ENCODE assay signal across 17 cellular contexts in the genomic region with DNA sequence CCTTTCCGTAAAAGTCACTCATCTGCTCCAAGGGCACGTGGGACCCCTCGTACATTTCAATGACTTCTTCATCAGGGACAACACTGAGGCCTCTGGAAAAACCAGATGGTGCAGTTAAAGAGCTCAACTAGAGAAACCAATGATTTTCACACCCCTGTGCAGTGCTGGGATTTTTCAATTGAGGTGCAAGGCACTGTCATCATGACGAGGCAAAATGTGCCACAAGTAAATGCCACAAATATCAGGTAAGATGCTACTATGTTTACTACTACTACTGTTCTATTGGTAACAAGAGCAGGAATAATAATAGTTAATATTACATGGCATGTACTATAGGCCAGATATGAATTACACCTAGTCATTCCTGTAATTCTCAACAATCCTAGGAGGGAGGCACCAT. TPM values are rescaled to one million over a fixed set of nuclear protein-coding genes. Genes with fewer than 3 reads are reported as not detected.
DNase-seq lines count a peak whose midpoint lies in the region; ATAC-seq and TF ChIP-seq lines count a peak whose summit lies in the region.
"Had no signal": no experiment of that assay in that cellular context is flagged by ENCODE, and none has a peak within 500 bp of the region (broad histone marks: within the 10 kb centered on the region; RNA-seq: fewer than 3 reads in every experiment).

No MANE protein-coding gene starts in this region.

- ATAC-seq in GM23338 (no peak), thoracic aorta (ENCODE audit: insufficient number of reproducible peaks, low FRiP score, low read depth) (no peak), HG03025 (IDR thresholded peaks at IDR 0.05; ENCODE audit: low FRiP score, unreplicated experiment) (no peak)

- no peaks in the 10 kb centered on the region for H3K36me3 ChIP-seq in GM23338 (ENCODE audit: insufficient read depth)
- peaks cover 36 to 53% of the 10 kb centered on the region in 2 donors for H3K36me3 ChIP-seq in ascending aorta
- H3K36me3 ChIP-seq in mesenchymal stem cell (ENCODE audit: control insufficient read depth in 1 of 2, insufficient read depth in 2 of 2, low read depth in 1 of 2, low read length in 2 of 2), result peaks cover 13 to 32% of the 10 kb centered on the region in 2 experiments
- peaks cover 38% of the 10 kb centered on the region for H3K36me3 ChIP-seq in thoracic aorta

- no peak overlapping the region for H2BK12ac ChIP-seq in mesenchymal stem cell (ENCODE audit: low read length in 2 of 2)

- 98% methylated on average over 3 of the region's 4 CpGs for WGBS in mesenchymal stem cell

- H3K18ac ChIP-seq in mesenchymal stem cell (ENCODE audit: low read depth in 1 of 2, low read length in 2 of 2), result no peak overlapping the region

- intact Hi-C loops in ascending aorta (cut with DNase I), result no loop called here

- H3K27me3 ChIP-seq in GM23338 (ENCODE audit: insufficient read depth) (no peaks in the 10 kb centered on the region), ascending aorta (no peaks in the 10 kb centered on the region), mesenchymal stem cell (ENCODE audit: control insufficient read depth in 1 of 2, insufficient read depth in 1 of 2, low read length in 2 of 2) (no peaks in the 10 kb centered on the region), thoracic aorta (replicated peaks; ENCODE audit: insufficient read depth) (no peaks in the 10 kb centered on the region)
- H3K27me3 ChIP-seq: BLaER1, SJCRH30 had no signal

- peaks cover 40% of the 10 kb centered on the region for H3K36me3 Mint-ChIP-seq in GM23338 (ENCODE audit: low read depth)
- H3K36me3 Mint-ChIP-seq in activated T-cell treated with anti-CD3 and anti-CD28 coated beads, Interleukin-2, amount 50 U/mL, for 24 hours (ENCODE audit: low read depth), result peaks cover 77% of the 10 kb centered on the region

- H3K27ac ChIP-seq in GM23338 (ENCODE audit: low read depth), result no peak overlapping the region
- peak overlapping the region; percentile 56 to 82 for H3K27ac ChIP-seq in ascending aorta
- no peak overlapping the region for H3K27ac ChIP-seq in mesenchymal stem cell (ENCODE audit: low read length, poor library complexity, severe bottlenecking)
- peak overlapping the region; percentile 69 to 75 for H3K27ac ChIP-seq in thoracic aorta
- H3K27ac ChIP-seq: BLaER1, KMS-11, SJCRH30 had no signal

- H2AK5ac ChIP-seq in mesenchymal stem cell (ENCODE audit: low read length, severe bottlenecking), result peak overlapping the region; percentile 76

- no peak overlapping the region for H4K8ac ChIP-seq in mesenchymal stem cell (ENCODE audit: low read length)

- H3K4me1 Mint-ChIP-seq in GM23338, result peaks cover 22% of the 10 kb centered on the region
- H3K4me1 Mint-ChIP-seq in activated T-cell treated with anti-CD3 and anti-CD28 coated beads, Interleukin-2, amount 50 U/mL, for 24 hours (ENCODE audit: low read depth), result peaks cover 2% of the 10 kb centered on the region
- H3K4me1 Mint-ChIP-seq: CD4-positive, alpha-beta memory T cell had no signal

- H3F3A ChIP-seq in GM23338 (replicated peaks; ENCODE audit: low read depth), result no peaks in the 10 kb centered on the region

- H3K9me3 Mint-ChIP-seq in GM23338, result no peaks in the 10 kb centered on the region
- peaks cover 3% of the 10 kb centered on the region for H3K9me3 Mint-ChIP-seq in activated T-cell treated with anti-CD3 and anti-CD28 coated beads, Interleukin-2, amount 50 U/mL, for 24 hours
- H3K9me3 Mint-ChIP-seq: CD4-positive, alpha-beta memory T cell had no signal

- H3K27me3 Mint-ChIP-seq in GM23338 (ENCODE audit: insufficient read depth, low read depth, poor library complexity), result peaks cover 3% of the 10 kb centered on the region
- no peaks in the 10 kb centered on the region for H3K27me3 Mint-ChIP-seq in activated T-cell treated with anti-CD3 and anti-CD28 coated beads, Interleukin-2, amount 50 U/mL, for 24 hours
- H3K27me3 Mint-ChIP-seq: CD4-positive, alpha-beta memory T cell had no signal

- H3K23ac ChIP-seq in mesenchymal stem cell (ENCODE audit: low read length in 2 of 2), result no peak overlapping the region

- no peak overlapping the region for H4K91ac ChIP-seq in mesenchymal stem cell (ENCODE audit: low read length)

- no peak overlapping the region for H2BK15ac ChIP-seq in mesenchymal stem cell (ENCODE audit: low read depth, poor library complexity, severe bottlenecking)

- H2AFZ ChIP-seq in GM23338 (no peak overlapping the region), mesenchymal stem cell (ENCODE audit: low read depth, low read length) (no peak overlapping the region)

- no peak overlapping the region for H3K14ac ChIP-seq in mesenchymal stem cell (ENCODE audit: low read length in 2 of 2)

- H3K79me1 ChIP-seq in mesenchymal stem cell (replicated peaks; ENCODE audit: low read length, poor library complexity, severe bottlenecking), result peaks cover 22% of the 10 kb centered on the region

- H3K4me3 ChIP-seq in GM23338 (no peak overlapping the region), ascending aorta (no peak overlapping the region), mesenchymal stem cell (ENCODE audit: insufficient read depth in 1 of 2, low read depth in 1 of 2, low read length in 2 of 2) (no peak overlapping the region), thoracic aorta (no peak overlapping the region)
- H3K4me3 ChIP-seq: BLaER1, SJCRH30 had no signal

- DNase-seq in GM23338 (ENCODE audit: low spot score) (no peak), ascending aorta (ENCODE audit: low spot score in 2 of 2) (no peak), mesenchymal stem cell (no peak), thoracic aorta (ENCODE audit: low spot score) (no peak), DMS153 (lab: John Stamatoyannopoulos, UW) (no peak), NCI-H1694 (lab: John Stamatoyannopoulos, UW) (no peak)
- DNase-seq in activated T-cell treated with anti-CD3 and anti-CD28 coated beads, Interleukin-2, amount 50 U/mL, for 24 hours, result no peak
- DNase-seq: Calu3; CD4-positive, alpha-beta memory T cell; MV-4-11; NCI-H187; NCI-H345; NCI-H526; SJCRH30 had no signal

- H2BK5ac ChIP-seq in mesenchymal stem cell (ENCODE audit: low read depth, low read length, poor library complexity, severe bottlenecking), result no peak overlapping the region

- H3K9ac ChIP-seq in mesenchymal stem cell (ENCODE audit: low read length), result no peak overlapping the region
- H3K9ac ChIP-seq: BLaER1, KMS-11 had no signal

- no peak overlapping the region for H3K4me2 ChIP-seq in GM23338
- no peak overlapping the region for H3K4me2 ChIP-seq in mesenchymal stem cell (ENCODE audit: low read length, poor library complexity, severe bottlenecking)
- H3K4me2 ChIP-seq: BLaER1, KMS-11 had no signal

- H3K4me1 ChIP-seq in GM23338 (ENCODE audit: insufficient read depth) (peaks cover 11% of the 10 kb centered on the region; the same call in 1 of the 2 replicates), ascending aorta (peaks cover 3 to 24% of the 10 kb centered on the region in 2 donors), mesenchymal stem cell (ENCODE audit: control insufficient read depth, insufficient read depth, low read depth, low read length) (peaks cover 19% of the 10 kb centered on the region), thoracic aorta (ENCODE audit: control insufficient read depth in 1 of 2, low read depth in 2 of 2) (peaks cover 20 to 37% of the 10 kb centered on the region in 2 donors)

- no peak overlapping the region for H2BK120ac ChIP-seq in mesenchymal stem cell (ENCODE audit: low read depth, low read length)

- H3K9me3 ChIP-seq in ascending aorta, result no peaks in the 10 kb centered on the region
- no peaks in the 10 kb centered on the region for H3K9me3 ChIP-seq in mesenchymal stem cell (ENCODE audit: control insufficient read depth, low read length)
- H3K9me3 ChIP-seq in thoracic aorta, result no peaks in the 10 kb centered on the region
- H3K9me3 ChIP-seq: BLaER1, SJCRH30 had no signal

- no peaks in the 10 kb centered on the region for H4K20me1 ChIP-seq in GM23338 (replicated peaks; ENCODE audit: insufficient read depth)
- H4K20me1 ChIP-seq: BLaER1 had no signal

- no peak overlapping the region for H3K4ac ChIP-seq in mesenchymal stem cell (ENCODE audit: low read depth in 1 of 2, low read length in 2 of 2)

- H3K27ac Mint-ChIP-seq in GM23338, result peak overlapping the region; percentile 77
- no peak overlapping the region for H3K27ac Mint-ChIP-seq in activated T-cell treated with anti-CD3 and anti-CD28 coated beads, Interleukin-2, amount 50 U/mL, for 24 hours
- H3K27ac Mint-ChIP-seq: CD4-positive, alpha-beta memory T cell had no signal

- no peaks in the 10 kb centered on the region for H3K9me2 ChIP-seq in GM23338 (ENCODE audit: insufficient read depth)

- no peaks in the 10 kb centered on the region; the same call in 1 of the 2 replicates for H3K79me2 ChIP-seq in GM23338 (replicated peaks; ENCODE audit: insufficient read depth)

- no peak overlapping the region for H3K4me3 Mint-ChIP-seq in GM23338
- no peak overlapping the region for H3K4me3 Mint-ChIP-seq in activated T-cell treated with anti-CD3 and anti-CD28 coated beads, Interleukin-2, amount 50 U/mL, for 24 hours

- no peak for TF ChIP-seq CTCF in GM23338 (conservative IDR thresholded peaks at IDR 0.05; ENCODE audit: low read depth in 2 of 2)
- no peak for TF ChIP-seq CTCF in ascending aorta (IDR thresholded peaks at IDR 0.05)
- TF ChIP-seq CTCF in thoracic aorta (IDR thresholded peaks at IDR 0.05), result no peak

RNA-seq across cellular contexts. Expression of a gene that starts 42.4 kb away (rescaled TPM):
- total RNA-seq in GM23338 (2014; rRNA removed; shearing (Covaris generic)), result 10.2 and 12.5 TPM in 2 replicates
- 2.2 and 2.5 TPM in 2 replicates for polyA plus RNA-seq in GM23338 (2016; fragmentation: Nextera tagmentation; extraction: Ambion mirVana)
- total RNA-seq in ascending aorta (6.6 TPM), thoracic aorta (10 to 100 TPM; 36.0 to 62.4 TPM)
- 2.5 TPM for polyA plus RNA-seq in mesenchymal stem cell (2013, experiment 1 of 2)
- polyA plus RNA-seq in mesenchymal stem cell (2013, experiment 2 of 2), result 2.4 TPM

Comparison
In these comparisons a context has a peak if more than half of its experiments do, and no peak if none do; other contexts are left out.
1. H3K27ac ChIP-seq: peak in ascending aorta (2 of 2) and thoracic aorta (2 of 2); none in GM23338 (single experiment) and mesenchymal stem cell (single experiment).